ENCODE assay signal across 8 cellular contexts in genomic region chr1:104392552-104392951, GRCh38.
"Had no signal": no experiment of that assay in that cellular context is flagged by ENCODE, and none has a peak within 500 bp of the region (broad histone marks: within the 10 kb centered on the region; RNA-seq: fewer than 3 reads in every experiment).

No MANE protein-coding gene starts in this region.

- DNase-seq: GDM1, GF-D8 had no signal

- FAIRE-seq: G401.6, GM12878, GM12891, GM12892, GM18507, GM19239 had no signal

- ATAC-seq: GM12878 had no signal

- H3K4me3 ChIP-seq: GM12878 had no signal
